In the genomic region with DNA sequence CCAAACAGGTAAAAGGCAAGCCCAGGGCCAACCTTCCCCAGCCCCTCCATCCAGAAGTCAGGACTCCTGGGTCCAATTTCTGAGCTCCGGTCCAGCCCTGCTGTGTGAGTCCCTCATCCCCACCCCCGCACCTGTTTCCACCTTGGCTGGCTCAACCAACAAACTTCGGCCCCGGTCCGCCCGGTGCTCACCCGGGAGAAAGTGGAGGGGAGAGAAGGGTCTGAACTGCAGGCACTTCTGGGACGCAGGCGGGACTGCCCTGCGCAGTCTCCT, we compare ENCODE assay signal across 9 cellular contexts. TPM values are rescaled to one million over a fixed set of nuclear protein-coding genes. Genes with fewer than 3 reads are reported as not detected.
DNase-seq lines count a peak whose midpoint lies in the region; ATAC-seq and TF ChIP-seq lines count a peak whose summit lies in the region.
"Had no signal": no experiment of that assay in that cellular context is flagged by ENCODE, and none has a peak within 500 bp of the region (broad histone marks: within the 10 kb centered on the region; RNA-seq: fewer than 3 reads in every experiment).

No MANE protein-coding gene starts in this region.

- H2BK15ac ChIP-seq in H9 (ENCODE audit: low read depth, low read length) = no peak overlapping the region

- H2BK120ac ChIP-seq in H9 (ENCODE audit: low read depth, low read length, poor library complexity, severe bottlenecking) = no peak overlapping the region

- H3K36me3 Mint-ChIP-seq in H9 (ENCODE audit: insufficient read depth in 1 of 3, low read depth in 3 of 3) (no peaks in the 10 kb centered on the region; a peak in 2 of 7 replicates), T-cell (no peaks in the 10 kb centered on the region)

- H3K79me1 ChIP-seq in H9 (ENCODE audit: insufficient read depth, low read depth, low read length, poor library complexity, severe bottlenecking) = no peaks in the 10 kb centered on the region

- CTCF ChIA-PET in T-cell (lab: Charles Lee) = no interaction called here

- no CpG with 5 or more reads among the region's 10 CpGs for WGBS in H9 (ENCODE audit: extremely low coverage, insufficient read length, low lambda C conversion rate)
- 29 to 34% methylated on average over 10 of the region's 10 CpGs for WGBS in heart right ventricle, 2 donors
- WGBS in spleen, 5 donors = 1 to 12% (median 9%) methylated on average over 7 to 10 of the region's 10 CpGs

- no peak overlapping the region for H3K9ac ChIP-seq in H9 (ENCODE audit: extremely low read depth, insufficient read length, low read length)

- H3K9me3 Mint-ChIP-seq in H9 (no peaks in the 10 kb centered on the region; a peak in 1 of 5 replicates), T-cell (no peaks in the 10 kb centered on the region)

- no peak overlapping the region for H3K27ac ChIP-seq in H9 (ENCODE audit: insufficient read length, low read depth, low read length)
- H3K27ac ChIP-seq in heart right ventricle = peak overlapping the region; percentile 83 to 97 (median 92)
- H3K27ac ChIP-seq in spleen = peak overlapping the region; percentile 88 to 98 (median 95)

- no peaks in the 10 kb centered on the region for H3K79me2 ChIP-seq in H9 (ENCODE audit: insufficient read depth, low read length)

- H3K4me1 ChIP-seq in H9 (ENCODE audit: insufficient read depth, low read length) (peaks cover 3% of the 10 kb centered on the region; the same call in 1 of the 2 replicates), heart right ventricle (peaks cover 20 to 68% (median 51%) of the 10 kb centered on the region in 9 donors), spleen (peaks cover 39 to 85% (median 67%) of the 10 kb centered on the region in 6 donors)

- H3K23me2 ChIP-seq in H9 (ENCODE audit: insufficient read length, low read depth, low read length, poor library complexity, severe bottlenecking) = peaks cover 9% of the 10 kb centered on the region

- H3K23ac ChIP-seq in H9 (ENCODE audit: insufficient read length, low read depth, low read length) = no peak overlapping the region

- TF ChIP-seq POLR2A in spleen (IDR thresholded peaks at IDR 0.05) = no peak

- H3T11ph ChIP-seq in H9 (ENCODE audit: low read length) = no peak overlapping the region

- no peak overlapping the region for H4K5ac ChIP-seq in H9 (ENCODE audit: insufficient read length, low read depth, low read length)

- H3K4me3 ChIP-seq in heart right ventricle = peak overlapping the region; percentile 35 to 85 (median 78)
- peak overlapping the region; percentile 51 to 99 (median 91) for H3K4me3 ChIP-seq in spleen

- no peak overlapping the region for H3K4ac ChIP-seq in H9 (ENCODE audit: low read depth, low read length)

- H2AK5ac ChIP-seq in H9 (ENCODE audit: insufficient read length, low read length) = no peak overlapping the region

- H3K27ac Mint-ChIP-seq in H9 (no peak overlapping the region; a peak in 1 of 7 replicates), T-cell (peak overlapping the region; percentile 61 to 83)

- H3K56ac ChIP-seq in H9 (ENCODE audit: insufficient read length, low read depth, low read length) = no peak overlapping the region

- no peaks in the 10 kb centered on the region for H3K27me3 ChIP-seq in H9 (ENCODE audit: insufficient read depth, low read length)
- no peaks in the 10 kb centered on the region for H3K27me3 ChIP-seq in heart right ventricle
- H3K27me3 ChIP-seq in spleen (replicated peaks in 1 of 7) = no peaks in the 10 kb centered on the region

- POLR2A ChIA-PET in T-cell (lab: Charles Lee) = interaction anchor here in 1 of 2 donors (0.6 kb wide), 1 partner anchor 50 kb away, joined by 3 read pairs; no protein-coding TSS in a partner anchor

- H4K8ac ChIP-seq in H9 (replicated peaks; ENCODE audit: insufficient read length, low read depth, low read length) = no peak overlapping the region

- H2BK5ac ChIP-seq in H9 (ENCODE audit: insufficient read length, low read length) = no peak overlapping the region

- H3K27me3 Mint-ChIP-seq in H9 (ENCODE audit: low read depth) (peaks cover 7% of the 10 kb centered on the region), T-cell (no peaks in the 10 kb centered on the region)

- H3K9me3 ChIP-seq in H9 (ENCODE audit: control insufficient read depth, low read depth, low read length) (no peaks in the 10 kb centered on the region), heart right ventricle (no peaks in the 10 kb centered on the region), spleen (no peaks in the 10 kb centered on the region)

- no peak overlapping the region for H2BK12ac ChIP-seq in H9 (ENCODE audit: insufficient read length, low read depth, low read length)

- H2AFZ ChIP-seq in H9 (ENCODE audit: low read length) = no peak overlapping the region

- no peak overlapping the region for H2BK20ac ChIP-seq in H9 (ENCODE audit: low read depth, low read length, poor library complexity, severe bottlenecking)

- peak; percentile 17 to 32 (median 23) for ATAC-seq in T-cell (replicated peaks in 1 of 4)
- peak in 2 of 8 donors; percentile 0 to 1 for ATAC-seq in heart right ventricle
- ATAC-seq in HG03442 (IDR thresholded peaks at IDR 0.05; ENCODE audit: unreplicated experiment) = no peak

- no peak for TF ChIP-seq CTCF in H9 (conservative IDR thresholded peaks at IDR 0.05)
- TF ChIP-seq CTCF in heart right ventricle (IDR thresholded peaks at IDR 0.05) = no peak
- no peak for TF ChIP-seq CTCF in spleen (IDR thresholded peaks at IDR 0.05 in 8 of 11, conservative IDR thresholded peaks at IDR 0.05 in 3 of 11)

- H4K91ac ChIP-seq in H9 (ENCODE audit: insufficient read length, low read depth, low read length) = no peak overlapping the region

- H3K4me3 Mint-ChIP-seq in H9 = peak overlapping the region; percentile 79 to 90
- H3K4me3 Mint-ChIP-seq in T-cell = peak overlapping the region; percentile 82 to 90 (median 83)

- peak overlapping the region; percentile 85; the same call in 1 of the 2 replicates for H3K14ac ChIP-seq in H9 (ENCODE audit: insufficient read depth, low read length)

- H3K4me2 ChIP-seq in H9 (ENCODE audit: insufficient read depth, insufficient read length, low read length) = peak overlapping the region; percentile 79

- H3K36me3 ChIP-seq in heart right ventricle (no peaks in the 10 kb centered on the region), spleen (peaks cover 0 to 20% (median 1%) of the 10 kb centered on the region in 6 donors)

- no peak overlapping the region for H3K18ac ChIP-seq in H9 (ENCODE audit: insufficient read length, low read depth, low read length)

- peaks cover 50 to 58% of the 10 kb centered on the region in 2 experiments for H3K4me1 Mint-ChIP-seq in H9
- H3K4me1 Mint-ChIP-seq in T-cell = peaks cover 39 to 62% (median 52%) of the 10 kb centered on the region in 3 donors

- DNase-seq in H9 = no peak
- peak in 1 of 34 experiments; percentile 10 for DNase-seq in T-cell
- no peak for DNase-seq in heart right ventricle
- no peak for DNase-seq in spleen
- no peak for DNase-seq in Ammon's horn (ENCODE audit: low spot score)
- DNase-seq in NCI-H82 (lab: John Stamatoyannopoulos, UW) = no peak
- no peak for DNase-seq in cortex of kidney (lab: John Stamatoyannopoulos, UW)

- H4K20me1 ChIP-seq in H9 (ENCODE audit: control insufficient read depth, insufficient read depth, insufficient read length) = no peaks in the 10 kb centered on the region

- intact Hi-C loops in heart right ventricle (cut with DNase I) (loop anchor here in 6 of 10 donors (5.0 to 10.0 kb wide), 4 partner anchors 88 to 196 kb away; partner anchors contain the start of gene QRICH2 (in 3 of the 6)), spleen (cut with DNase I; ENCODE audit: low total_unique reads) (loop anchor here (10.0 kb wide), 1 partner anchor 196 kb away; the partner anchor contains the start of gene QRICH2)

RNA-seq across cellular contexts. Expression of gene RHBDF2, which starts 0.5 kb away (rescaled TPM):
- 17.1 and 19.7 TPM in 2 replicates for total RNA-seq in H9 (2021)
- total RNA-seq in T-cell = 10 to 100 TPM; 35.2 to 99.0 (median 74.0) TPM
- total RNA-seq in heart right ventricle = 10 to 100 TPM in 4 of 10 donors, 1 to 10 TPM in 6; 6.5 to 33.1 (median 7.7) TPM
- 10 to 100 TPM; 13.5 to 27.0 TPM for polyA plus RNA-seq in heart right ventricle
- 100 to 1,000 TPM in 4 of 7 donors, 10 to 100 TPM in 3; 95.1 to 147 (median 114) TPM for total RNA-seq in spleen
- 10 to 100 TPM; 31.4 to 72.7 (median 53.3) TPM for polyA plus RNA-seq in spleen

RNA-seq across cellular contexts. Expression of gene AANAT, which starts 33.3 kb away (rescaled TPM):
- total RNA-seq in H9 (2021) = 0.15 and 0.55 TPM in 2 replicates
- not detected for total RNA-seq in T-cell
- total RNA-seq in heart right ventricle = under 1 TPM in 1 of 10 donors, not detected in 9; 0.98 TPM
- under 1 TPM in 1 of 2 donors, not detected in 1; 0.73 TPM for polyA plus RNA-seq in heart right ventricle
- not detected for total RNA-seq in spleen
- polyA plus RNA-seq in spleen = under 1 TPM in 2 of 3 donors, not detected in 1; 0.19 to 0.22 TPM

RNA-seq across cellular contexts. Expression of gene CYGB, which starts 36.8 kb away (rescaled TPM):
- 2.4 and 2.8 TPM in 2 replicates for total RNA-seq in H9 (2021)
- under 1 TPM; 0.20 to 0.76 (median 0.65) TPM for total RNA-seq in T-cell
- 10 to 100 TPM in 9 of 10 donors, 1 to 10 TPM in 1; 9.3 to 50.5 (median 17.9) TPM for total RNA-seq in heart right ventricle
- polyA plus RNA-seq in heart right ventricle = 10 to 100 TPM; 36.0 to 57.7 TPM
- total RNA-seq in spleen = 10 to 100 TPM in 3 of 7 donors, 1 to 10 TPM in 4; 5.0 to 21.0 (median 9.9) TPM
- 1 to 10 TPM; 3.5 to 5.8 (median 5.5) TPM for polyA plus RNA-seq in spleen
- total RNA-seq: activated CD8-positive, alpha-beta memory T cell treated with anti-CD3 and anti-CD28 coated beads for 36 hours had no signal

RNA-seq across cellular contexts. Expression of gene PRCD, which starts 39.2 kb away (rescaled TPM):
- total RNA-seq in H9 (2021) (0.42 and 0.46 TPM in 2 replicates), T-cell (1 to 10 TPM in 2 of 5 donors, under 1 TPM in 3; 0.66 to 1.3 (median 0.92) TPM), heart right ventricle (1 to 10 TPM; 1.5 to 5.4 (median 2.4) TPM), spleen (10 to 100 TPM in 2 of 7 donors, 1 to 10 TPM in 5; 3.5 to 18.8 (median 9.2) TPM)
- polyA plus RNA-seq in heart right ventricle (10 to 100 TPM in 1 of 2 donors, 1 to 10 TPM in 1; 3.7 to 17.3 TPM), spleen (10 to 100 TPM; 28.9 to 54.1 (median 29.6) TPM)

RNA-seq across cellular contexts. Expression of gene UBE2O, which starts 47.7 kb away (rescaled TPM):
- total RNA-seq in H9 (2021) (47.7 and 52.6 TPM in 2 replicates), T-cell (10 to 100 TPM; 33.9 to 57.8 (median 47.5) TPM), heart right ventricle (10 to 100 TPM; 31.0 to 39.0 (median 36.9) TPM), spleen (10 to 100 TPM; 24.1 to 55.9 (median 32.5) TPM)
- polyA plus RNA-seq in heart right ventricle (10 to 100 TPM in 1 of 2 donors, 1 to 10 TPM in 1; 9.1 to 22.5 TPM), spleen (10 to 100 TPM in 1 of 3 donors, 1 to 10 TPM in 2; 7.2 to 14.3 (median 8.5) TPM)

Comparison
In these comparisons a context has a peak if more than half of its experiments do, and no peak if none do; other contexts are left out.
1. H3K27ac Mint-ChIP-seq: peak in T-cell (2 of 2); none in H9 (0 of 3).